In genomic region chr16:88787579-88788314, GRCh38 we compare ENCODE assay signal across 22 cellular contexts. TPM values are rescaled to one million over a fixed set of nuclear protein-coding genes. Genes with fewer than 3 reads are reported as not detected.
DNase-seq lines count a peak whose midpoint lies in the region; ATAC-seq, FAIRE-seq and TF ChIP-seq lines count a peak whose summit lies in the region.
"Had no signal": no experiment of that assay in that cellular context is flagged by ENCODE, and none has a peak within 500 bp of the region (broad histone marks: within the 10 kb centered on the region; RNA-seq: fewer than 3 reads in every experiment).

No MANE protein-coding gene starts in this region.

- WGBS in HepG2 (ENCODE audit: low lambda C conversion rate) = 5% methylated on average over 9 of the region's 11 CpGs
- WGBS in small intestine, 3 donors = 58 to 83% (median 64%) methylated on average over 11 of the region's 11 CpGs

- CTCF ChIA-PET in activated CD8-positive, alpha-beta T cell treated with anti-CD3 and anti-CD28 coated beads, Interleukin-2, amount 10 ng/mL, durations not matched to agents 7 days and 5 days (lab: Charles Lee) = interaction anchor here (0.8 to 1.8 kb wide), 4 partner anchors 12 to 103 kb away, joined by 3 to 6 read pairs (median 4); partner anchors contain the start of gene APRT
- CTCF ChIA-PET in activated CD8-positive, alpha-beta T cell treated with anti-CD3 and anti-CD28 coated beads for 36 hours (lab: Charles Lee) = interaction anchor here (1.7 to 2.1 kb wide), 2 partner anchors 9 to 51 kb away, joined by 6 to 10 read pairs; no protein-coding TSS in a partner anchor
- CTCF ChIA-PET in RWPE1 (lab: Yijun Ruan, JAX) = interaction anchor here (0.8 to 7.5 kb wide), 3 partner anchors 17 to 49 kb away, joined by 3 to 55 read pairs (median 3); no protein-coding TSS in a partner anchor
- CTCF ChIA-PET in HepG2 (lab: Yijun Ruan, JAX; ENCODE audit: low intra/inter-chr PET ratio, low total read pairs) = no interaction called here

- no peak overlapping the region for H2AFZ ChIP-seq in HepG2 (ENCODE audit: low read length)
- H2AFZ ChIP-seq: PC-9 had no signal

- peaks cover 1 to 5% of the 10 kb centered on the region in 2 experiments; a peak in 3 of 5 replicates for H3K27me3 ChIP-seq in HepG2 (ENCODE audit: control insufficient read depth in 1 of 2, insufficient read depth in 2 of 2, low read length in 2 of 2)
- no peaks in the 10 kb centered on the region for H3K27me3 ChIP-seq in small intestine (ENCODE audit: control insufficient read depth in 2 of 2, insufficient read depth in 2 of 2, low read length in 2 of 2)
- H3K27me3 ChIP-seq: BLaER1, SJSA1 had no signal

- peaks cover 49% of the 10 kb centered on the region for H3K4me1 Mint-ChIP-seq in activated CD8-positive, alpha-beta T cell treated with anti-CD3 and anti-CD28 coated beads, Interleukin-2, amount 10 ng/mL, durations not matched to agents 7 days and 5 days (ENCODE audit: low read depth)
- peaks cover 39% of the 10 kb centered on the region for H3K4me1 Mint-ChIP-seq in activated CD8-positive, alpha-beta T cell treated with anti-CD3 and anti-CD28 coated beads for 36 hours (ENCODE audit: low read depth)

- TF ChIP-seq EP300 in HepG2 (IDR thresholded peaks at IDR 0.05; ENCODE audit: low read depth in 2 of 2, low read length in 2 of 2) = no peak
- no peak for TF ChIP-seq EP300 in HepG2 (CRISPR knock-in tag; IDR thresholded peaks at IDR 0.05; ENCODE audit: borderline replicate concordance)

- H3K4me3 ChIP-seq in HepG2 (replicated peaks in 1 of 3; ENCODE audit: insufficient read depth in 1 of 3, low read depth in 2 of 3, low read length in 3 of 3) = peak overlapping the region in 1 of 3 experiments; percentile 32; a peak in 2 of 6 replicates
- no peak overlapping the region for H3K4me3 ChIP-seq in small intestine (ENCODE audit: low read depth in 1 of 2, low read length in 2 of 2)
- H3K4me3 ChIP-seq: BLaER1, PC-9, SJSA1 had no signal

- TF ChIP-seq POLR2A in HepG2 (IDR thresholded peaks at IDR 0.05; ENCODE audit: insufficient read depth in 1 of 2, low read depth in 2 of 2, low read length in 2 of 2) = no peak

- no peaks in the 10 kb centered on the region for H3K27me3 Mint-ChIP-seq in activated CD8-positive, alpha-beta T cell treated with anti-CD3 and anti-CD28 coated beads, Interleukin-2, amount 10 ng/mL, durations not matched to agents 7 days and 5 days (ENCODE audit: low read depth)
- H3K27me3 Mint-ChIP-seq in activated CD8-positive, alpha-beta T cell treated with anti-CD3 and anti-CD28 coated beads for 36 hours = no peaks in the 10 kb centered on the region
- H3K27me3 Mint-ChIP-seq: CD4-positive, CD25-positive, alpha-beta regulatory T cell had no signal

- in situ Hi-C loops in HepG2 (cut with HindIII; ENCODE audit: extremely low pct_ligation_motif_present, low pct_unique_long_range_greater_than_20kb) = no loop called here

- POLR2A ChIA-PET in activated CD8-positive, alpha-beta T cell treated with anti-CD3 and anti-CD28 coated beads, Interleukin-2, amount 10 ng/mL, durations not matched to agents 7 days and 5 days (lab: Charles Lee) = no interaction called here
- POLR2A ChIA-PET in activated CD8-positive, alpha-beta T cell treated with anti-CD3 and anti-CD28 coated beads for 36 hours (lab: Charles Lee) = interaction anchor here (0.9 to 2.0 kb wide), 2 partner anchors 9 to 14 kb away, joined by 4 to 6 read pairs; no protein-coding TSS in a partner anchor
- POLR2A ChIA-PET in RWPE1 (lab: Yijun Ruan, JAX; ENCODE audit: low non-redundant PET) = no interaction called here
- POLR2A ChIA-PET in HepG2 (lab: Yijun Ruan, JAX) = interaction anchor here (0.7 to 1.8 kb wide), 5 partner anchors 8 to 430 kb away, joined by 3 to 11 read pairs (median 3); partner anchors contain the start of genes APRT and ZNF778

- H3K27ac ChIP-seq in RWPE1 = 0 out of 2 replicates have a peak overlapping the region, but pooled peaks have one; percentile 13
- peak overlapping the region; percentile 25 for H3K27ac ChIP-seq in HepG2 (ENCODE audit: extremely low read length, insufficient read depth, low read length)
- H3K27ac ChIP-seq in small intestine (ENCODE audit: low read depth in 1 of 2, low read length in 1 of 2) = no peak overlapping the region
- H3K27ac ChIP-seq: BLaER1, PC-9, SJSA1 had no signal

- peak overlapping the region; percentile 30 for H3K27ac Mint-ChIP-seq in activated CD8-positive, alpha-beta T cell treated with anti-CD3 and anti-CD28 coated beads, Interleukin-2, amount 10 ng/mL, durations not matched to agents 7 days and 5 days
- H3K27ac Mint-ChIP-seq in activated CD8-positive, alpha-beta T cell treated with anti-CD3 and anti-CD28 coated beads for 36 hours = no peak overlapping the region

- TF ChIP-seq RAD21 in HepG2 (CRISPR knock-in tag; IDR thresholded peaks at IDR 0.05) = 0 out of 2 replicates have a peak, but pooled peaks have one; percentile 21

- intact Hi-C loops in activated CD8-positive, alpha-beta T cell treated with anti-CD3 and anti-CD28 coated beads for 36 hours (cut with micrococcal nuclease) = no loop called here
- intact Hi-C loops in HepG2 (cut with micrococcal nuclease; ENCODE audit: unreplicated experiment) = loop anchor here (1.0 kb wide), 1 partner anchor 28 kb away; no protein-coding TSS in a partner anchor

- H3K4me2 ChIP-seq in HepG2 (ENCODE audit: low read depth, low read length) = peak overlapping the region; percentile 64
- H3K4me2 ChIP-seq: PC-9 had no signal

- ATAC-seq in activated CD8-positive, alpha-beta T cell treated with anti-CD3 and anti-CD28 coated beads, Interleukin-2, amount 10 ng/mL, durations not matched to agents 7 days and 5 days = no peak
- ATAC-seq in activated CD8-positive, alpha-beta T cell treated with anti-CD3 and anti-CD28 coated beads for 36 hours = no peak
- peak; percentile 6 for ATAC-seq in HepG2
- ATAC-seq: HCT116 had no signal

- H3K9me3 Mint-ChIP-seq in activated CD8-positive, alpha-beta T cell treated with anti-CD3 and anti-CD28 coated beads, Interleukin-2, amount 10 ng/mL, durations not matched to agents 7 days and 5 days (ENCODE audit: insufficient read depth) = no peaks in the 10 kb centered on the region
- H3K9me3 Mint-ChIP-seq in activated CD8-positive, alpha-beta T cell treated with anti-CD3 and anti-CD28 coated beads for 36 hours = no peaks in the 10 kb centered on the region
- H3K9me3 Mint-ChIP-seq: CD4-positive, CD25-positive, alpha-beta regulatory T cell had no signal

- BruUV-seq in HepG2 (replicated peaks; lab: Mats Ljungman, UMichigan) = no TSS peak

- FAIRE-seq in HepG2 (lab: Jason Lieb, UNC) = peak; percentile 83
- no peak for FAIRE-seq in small intestine (lab: Jason Lieb, UNC)

- H3K4me3 Mint-ChIP-seq in activated CD8-positive, alpha-beta T cell treated with anti-CD3 and anti-CD28 coated beads, Interleukin-2, amount 10 ng/mL, durations not matched to agents 7 days and 5 days = no peak overlapping the region
- no peak overlapping the region for H3K4me3 Mint-ChIP-seq in activated CD8-positive, alpha-beta T cell treated with anti-CD3 and anti-CD28 coated beads for 36 hours

- peaks cover 9% of the 10 kb centered on the region for H3K36me3 Mint-ChIP-seq in activated CD8-positive, alpha-beta T cell treated with anti-CD3 and anti-CD28 coated beads, Interleukin-2, amount 10 ng/mL, durations not matched to agents 7 days and 5 days (ENCODE audit: low read depth)
- H3K36me3 Mint-ChIP-seq in activated CD8-positive, alpha-beta T cell treated with anti-CD3 and anti-CD28 coated beads for 36 hours (ENCODE audit: low read depth) = peaks cover 2% of the 10 kb centered on the region
- H3K36me3 Mint-ChIP-seq: CD4-positive, CD25-positive, alpha-beta regulatory T cell had no signal

- no peak overlapping the region for H3K9ac ChIP-seq in HepG2 (ENCODE audit: insufficient read depth, low read depth, low read length)
- H3K9ac ChIP-seq: BLaER1 had no signal

- H4K20me1 ChIP-seq in HepG2 (ENCODE audit: insufficient read depth, low read length) = peaks cover 6% of the 10 kb centered on the region; the same call in 1 of the 2 replicates

- no peaks in the 10 kb centered on the region for H3K36me3 ChIP-seq in HepG2 (replicated peaks in 1 of 2; ENCODE audit: control insufficient read depth in 1 of 2, insufficient read depth in 2 of 2, low read length in 2 of 2)
- H3K36me3 ChIP-seq in small intestine (ENCODE audit: control insufficient read depth in 2 of 2, insufficient read depth in 2 of 2, low read length in 2 of 2) = no peaks in the 10 kb centered on the region
- H3K36me3 ChIP-seq: BLaER1 had no signal

- DNase-seq in activated CD8-positive, alpha-beta T cell treated with anti-CD3 and anti-CD28 coated beads, Interleukin-2, amount 10 ng/mL, durations not matched to agents 7 days and 5 days = no peak
- no peak for DNase-seq in activated CD8-positive, alpha-beta T cell treated with anti-CD3 and anti-CD28 coated beads for 36 hours
- no peak for DNase-seq in RWPE1 (ENCODE audit: low spot score)
- peak; percentile 73 for DNase-seq in HepG2 (ENCODE audit: low spot score)
- DNase-seq in small intestine = peak; percentile 58
- no peak for DNase-seq in activated CD8-positive, alpha-beta memory T cell treated with anti-CD3 and anti-CD28 coated beads for 24 hours
- no peak for DNase-seq in NCI-H2107 treated with DMSO at 0.1 percent for 48 hours (lab: John Stamatoyannopoulos, UW; ENCODE audit: unreplicated experiment)
- no peak for DNase-seq in iPS-NIHi11 (ENCODE audit: low spot score)
- DNase-seq: CD4-positive, CD25-positive, alpha-beta regulatory T cell; COR-L47; Kasumi-1; NCI-H1092 treated with DMSO at 0.1 percent for 48 hours; NCI-H1436 treated with DMSO at 0.1 percent for 48 hours; NCI-H187 treated with DMSO at 0.1 percent for 48 hours; NCI-H524 treated with DMSO at 0.1 percent for 48 hours; NCI-H82; NK-92 treated with Interleukin-12 subunit alpha and Interleukin-12 subunit beta, amount 100 ng/mL, for 24 hours; PC-9; Right ventricle myocardium superior had no signal

- H3K79me2 ChIP-seq in HepG2 (ENCODE audit: insufficient read depth, low read length) = peaks cover 16% of the 10 kb centered on the region

- H3K9me3 ChIP-seq in HepG2 (ENCODE audit: low read length) = no peaks in the 10 kb centered on the region
- no peaks in the 10 kb centered on the region for H3K9me3 ChIP-seq in small intestine (ENCODE audit: control insufficient read depth, low read depth)
- H3K9me3 ChIP-seq: BLaER1, SJSA1 had no signal

- TF ChIP-seq CTCF in activated CD8-positive, alpha-beta T cell treated with anti-CD3 and anti-CD28 coated beads for 36 hours (IDR thresholded peaks at IDR 0.05) = no peak
- TF ChIP-seq CTCF in RWPE1 (conservative IDR thresholded peaks at IDR 0.05; ENCODE audit: low read depth) (no peak), HepG2 (CRISPR knock-in tag; IDR thresholded peaks at IDR 0.05) (0 out of 2 replicates have a peak, but pooled peaks have one; percentile 12)

- H3K4me1 ChIP-seq in HepG2 (ENCODE audit: insufficient read depth, low read length) (peaks cover 74% of the 10 kb centered on the region), small intestine (ENCODE audit: control insufficient read depth in 2 of 2, insufficient read depth in 1 of 2, low read depth in 1 of 2, low read length in 1 of 2) (peaks cover 0 to 5% of the 10 kb centered on the region in 2 donors)

RNA-seq across cellular contexts. Expression of gene PIEZO1, which starts 2.7 kb away (rescaled TPM):
- 100 to 1,000 TPM; 226 to 230 TPM for total RNA-seq in activated CD8-positive, alpha-beta T cell treated with anti-CD3 and anti-CD28 coated beads, Interleukin-2, amount 10 ng/mL, durations not matched to agents 7 days and 5 days
- 10 to 100 TPM; 87.7 to 91.8 TPM for total RNA-seq in activated CD8-positive, alpha-beta T cell treated with anti-CD3 and anti-CD28 coated beads for 36 hours
- total RNA-seq in HepG2 (2016; rRNA removed; fragmentation: Illumina TruSeq; extraction: Trizol) = 32.5 and 85.0 TPM in 2 replicates
- total RNA-seq in HepG2 (2016; cell fraction: cytosol; rRNA removed; fragmentation: Illumina TruSeq; extraction: Trizol; ENCODE audit: low read depth) = 42.1 and 42.4 TPM in 2 replicates
- 27.7 and 89.8 TPM in 2 replicates for total RNA-seq in HepG2 (2016; cell fraction: insoluble cytoplasmic fraction; rRNA removed; fragmentation: Illumina TruSeq; extraction: Trizol)
- total RNA-seq in HepG2 (2016; cell fraction: membrane; rRNA removed; fragmentation: Illumina TruSeq; extraction: Trizol) = 37.0 TPM in 2 replicates
- total RNA-seq in HepG2 (2016; cell fraction: nucleus; rRNA removed; fragmentation: Illumina TruSeq; extraction: Trizol) = 117 and 146 TPM in 2 replicates
- polyA plus RNA-seq in HepG2 (2011; rRNA removed) (67.9 and 93.5 TPM in 2 replicates), small intestine (10 to 100 TPM; 22.8 to 95.0 (median 27.8) TPM)
- polyA plus RNA-seq in HepG2 (2011; cell fraction: cytosol; rRNA removed) = 42.8 and 69.2 TPM in 2 replicates
- polyA plus RNA-seq in HepG2 (2011; cell fraction: nucleus; rRNA removed) = 643 and 860 TPM in 2 replicates
- polyA plus RNA-seq in HepG2 (2012) = 52.4 and 78.3 TPM in 2 replicates
- 12.7 and 13.6 TPM in 2 replicates for polyA plus RNA-seq in HepG2 (2016; cell fraction: cytosol; fragmentation: Illumina TruSeq; extraction: Trizol; ENCODE audit: low read depth)
- 33.4 and 36.7 TPM in 2 replicates for polyA plus RNA-seq in HepG2 (2016; cell fraction: insoluble cytoplasmic fraction; fragmentation: Illumina TruSeq; extraction: Trizol; ENCODE audit: low read depth)
- polyA plus RNA-seq in HepG2 (2016; cell fraction: membrane; fragmentation: Illumina TruSeq; extraction: Trizol; ENCODE audit: low read depth) = 20.6 and 22.7 TPM in 2 replicates
- 296 and 336 TPM in 2 replicates for polyA plus RNA-seq in HepG2 (2016; cell fraction: nucleus; fragmentation: Illumina TruSeq; extraction: Trizol; ENCODE audit: insufficient read depth, low read depth)
- 101 and 184 TPM in 2 replicates for polyA minus RNA-seq in HepG2 (2011; rRNA and poly(A)+ RNA removed; ENCODE audit: low replicate concordance)
- 44.8 and 52.9 TPM in 2 replicates for polyA minus RNA-seq in HepG2 (2011; cell fraction: cytosol; rRNA and poly(A)+ RNA removed)
- 89.5 and 109 TPM in 2 replicates for polyA minus RNA-seq in HepG2 (2011; cell fraction: nucleus; rRNA and poly(A)+ RNA removed)

RNA-seq across cellular contexts. Expression of gene CDT1, which starts 15.8 kb away (rescaled TPM):
- total RNA-seq in activated CD8-positive, alpha-beta T cell treated with anti-CD3 and anti-CD28 coated beads, Interleukin-2, amount 10 ng/mL, durations not matched to agents 7 days and 5 days = 100 to 1,000 TPM; 126 to 132 TPM
- 100 to 1,000 TPM; 180 to 182 TPM for total RNA-seq in activated CD8-positive, alpha-beta T cell treated with anti-CD3 and anti-CD28 coated beads for 36 hours
- 16.5 and 23.1 TPM in 2 replicates for total RNA-seq in HepG2 (2016; rRNA removed; fragmentation: Illumina TruSeq; extraction: Trizol)
- total RNA-seq in HepG2 (2016; cell fraction: cytosol; rRNA removed; fragmentation: Illumina TruSeq; extraction: Trizol; ENCODE audit: low read depth) = 14.3 and 18.2 TPM in 2 replicates
- 15.0 and 21.7 TPM in 2 replicates for total RNA-seq in HepG2 (2016; cell fraction: insoluble cytoplasmic fraction; rRNA removed; fragmentation: Illumina TruSeq; extraction: Trizol)
- 30.9 and 31.0 TPM in 2 replicates for total RNA-seq in HepG2 (2016; cell fraction: membrane; rRNA removed; fragmentation: Illumina TruSeq; extraction: Trizol)
- 12.6 and 18.8 TPM in 2 replicates for total RNA-seq in HepG2 (2016; cell fraction: nucleus; rRNA removed; fragmentation: Illumina TruSeq; extraction: Trizol)
- polyA plus RNA-seq in HepG2 (2011; rRNA removed) = 17.9 and 23.8 TPM in 2 replicates
- 15.0 and 37.3 TPM in 2 replicates for polyA plus RNA-seq in HepG2 (2011; cell fraction: cytosol; rRNA removed)
- polyA plus RNA-seq in HepG2 (2011; cell fraction: nucleus; rRNA removed) = 29.6 and 46.8 TPM in 2 replicates
- polyA plus RNA-seq in HepG2 (2012) = 13.5 and 17.6 TPM in 2 replicates
- 18.5 and 24.2 TPM in 2 replicates for polyA plus RNA-seq in HepG2 (2016; cell fraction: cytosol; fragmentation: Illumina TruSeq; extraction: Trizol; ENCODE audit: low read depth)
- 22.4 and 29.0 TPM in 2 replicates for polyA plus RNA-seq in HepG2 (2016; cell fraction: insoluble cytoplasmic fraction; fragmentation: Illumina TruSeq; extraction: Trizol; ENCODE audit: low read depth)
- polyA plus RNA-seq in HepG2 (2016; cell fraction: membrane; fragmentation: Illumina TruSeq; extraction: Trizol; ENCODE audit: low read depth) = 25.4 and 37.1 TPM in 2 replicates
- polyA plus RNA-seq in HepG2 (2016; cell fraction: nucleus; fragmentation: Illumina TruSeq; extraction: Trizol; ENCODE audit: insufficient read depth, low read depth) = 34.6 and 39.8 TPM in 2 replicates
- 25.0 and 71.0 TPM in 2 replicates for polyA minus RNA-seq in HepG2 (2011; rRNA and poly(A)+ RNA removed; ENCODE audit: low replicate concordance)
- polyA minus RNA-seq in HepG2 (2011; cell fraction: cytosol; rRNA and poly(A)+ RNA removed) = 28.6 and 52.8 TPM in 2 replicates
- 6.7 and 8.8 TPM in 2 replicates for polyA minus RNA-seq in HepG2 (2011; cell fraction: nucleus; rRNA and poly(A)+ RNA removed)
- polyA plus RNA-seq in small intestine = 10 to 100 TPM in 1 of 3 donors, 1 to 10 TPM in 2; 1.1 to 16.7 (median 2.2) TPM

RNA-seq across cellular contexts. Expression of gene APRT, which starts 24.0 kb away (rescaled TPM):
- total RNA-seq in activated CD8-positive, alpha-beta T cell treated with anti-CD3 and anti-CD28 coated beads, Interleukin-2, amount 10 ng/mL, durations not matched to agents 7 days and 5 days = 100 to 1,000 TPM; 140 to 141 TPM
- 100 to 1,000 TPM; 236 to 240 TPM for total RNA-seq in activated CD8-positive, alpha-beta T cell treated with anti-CD3 and anti-CD28 coated beads for 36 hours
- total RNA-seq in HepG2 (2016; rRNA removed; fragmentation: Illumina TruSeq; extraction: Trizol) = 242 and 274 TPM in 2 replicates
- total RNA-seq in HepG2 (2016; cell fraction: cytosol; rRNA removed; fragmentation: Illumina TruSeq; extraction: Trizol; ENCODE audit: low read depth) = 163 and 167 TPM in 2 replicates
- total RNA-seq in HepG2 (2016; cell fraction: insoluble cytoplasmic fraction; rRNA removed; fragmentation: Illumina TruSeq; extraction: Trizol) = 238 and 275 TPM in 2 replicates
- total RNA-seq in HepG2 (2016; cell fraction: membrane; rRNA removed; fragmentation: Illumina TruSeq; extraction: Trizol) = 188 and 208 TPM in 2 replicates
- total RNA-seq in HepG2 (2016; cell fraction: nucleus; rRNA removed; fragmentation: Illumina TruSeq; extraction: Trizol) = 99.7 and 110 TPM in 2 replicates
- polyA plus RNA-seq in HepG2 (2011; rRNA removed) (155 and 210 TPM in 2 replicates), small intestine (100 to 1,000 TPM; 197 to 255 (median 247) TPM)
- 94.2 and 153 TPM in 2 replicates for polyA plus RNA-seq in HepG2 (2011; cell fraction: cytosol; rRNA removed)
- polyA plus RNA-seq in HepG2 (2011; cell fraction: nucleus; rRNA removed) = 101 and 126 TPM in 2 replicates
- 136 and 175 TPM in 2 replicates for polyA plus RNA-seq in HepG2 (2012)
- polyA plus RNA-seq in HepG2 (2016; cell fraction: cytosol; fragmentation: Illumina TruSeq; extraction: Trizol; ENCODE audit: low read depth) = 172 and 184 TPM in 2 replicates
- 339 and 349 TPM in 2 replicates for polyA plus RNA-seq in HepG2 (2016; cell fraction: insoluble cytoplasmic fraction; fragmentation: Illumina TruSeq; extraction: Trizol; ENCODE audit: low read depth)
- 196 and 203 TPM in 2 replicates for polyA plus RNA-seq in HepG2 (2016; cell fraction: membrane; fragmentation: Illumina TruSeq; extraction: Trizol; ENCODE audit: low read depth)
- 192 and 201 TPM in 2 replicates for polyA plus RNA-seq in HepG2 (2016; cell fraction: nucleus; fragmentation: Illumina TruSeq; extraction: Trizol; ENCODE audit: insufficient read depth, low read depth)
- polyA minus RNA-seq in HepG2 (2011; rRNA and poly(A)+ RNA removed; ENCODE audit: low replicate concordance) = 83.2 and 86.7 TPM in 2 replicates
- 75.3 and 84.8 TPM in 2 replicates for polyA minus RNA-seq in HepG2 (2011; cell fraction: cytosol; rRNA and poly(A)+ RNA removed)
- 35.7 and 49.8 TPM in 2 replicates for polyA minus RNA-seq in HepG2 (2011; cell fraction: nucleus; rRNA and poly(A)+ RNA removed)

Comparison
In these comparisons a context has a peak if more than half of its experiments do, and no peak if none do; other contexts are left out.
1. POLR2A ChIA-PET loops: an anchor here in activated CD8-positive, alpha-beta T cell treated with anti-CD3 and anti-CD28 coated beads for 36 hours (0.9 to 2.0 kb wide) and HepG2 (0.7 to 1.8 kb wide); none called in activated CD8-positive, alpha-beta T cell treated with anti-CD3 and anti-CD28 coated beads, Interleukin-2, amount 10 ng/mL, durations not matched to agents 7 days and 5 days and RWPE1.
2. DNase-seq: peak in HepG2 (single experiment) and small intestine (single experiment); none in activated CD8-positive, alpha-beta T cell treated with anti-CD3 and anti-CD28 coated beads, Interleukin-2, amount 10 ng/mL, durations not matched to agents 7 days and 5 days (single experiment), activated CD8-positive, alpha-beta T cell treated with anti-CD3 and anti-CD28 coated beads for 36 hours (single experiment), RWPE1 (single experiment), activated CD8-positive, alpha-beta memory T cell treated with anti-CD3 and anti-CD28 coated beads for 24 hours (single experiment), NCI-H2107 treated with DMSO at 0.1 percent for 48 hours (single experiment) and iPS-NIHi11 (single experiment).
3. H3K27ac ChIP-seq: peak in RWPE1 (single experiment) and HepG2 (single experiment); none in small intestine (0 of 2).